1 cellular context compared by ENCODE assay signal in genomic region chr4:123984881-123985280, GRCh38.
TF ChIP-seq lines count a peak whose summit lies in the region.

No MANE protein-coding gene starts in this region.

TF ChIP-seq in IMR-90, 13 proteins besides CTCF, POLR2A, EP300 and RAD21 (continued from another document):
- no peak for TF ChIP-seq SMC3 (IDR thresholded peaks at IDR 0.05; ENCODE audit: low read depth, low read length)
